In the genomic region with DNA sequence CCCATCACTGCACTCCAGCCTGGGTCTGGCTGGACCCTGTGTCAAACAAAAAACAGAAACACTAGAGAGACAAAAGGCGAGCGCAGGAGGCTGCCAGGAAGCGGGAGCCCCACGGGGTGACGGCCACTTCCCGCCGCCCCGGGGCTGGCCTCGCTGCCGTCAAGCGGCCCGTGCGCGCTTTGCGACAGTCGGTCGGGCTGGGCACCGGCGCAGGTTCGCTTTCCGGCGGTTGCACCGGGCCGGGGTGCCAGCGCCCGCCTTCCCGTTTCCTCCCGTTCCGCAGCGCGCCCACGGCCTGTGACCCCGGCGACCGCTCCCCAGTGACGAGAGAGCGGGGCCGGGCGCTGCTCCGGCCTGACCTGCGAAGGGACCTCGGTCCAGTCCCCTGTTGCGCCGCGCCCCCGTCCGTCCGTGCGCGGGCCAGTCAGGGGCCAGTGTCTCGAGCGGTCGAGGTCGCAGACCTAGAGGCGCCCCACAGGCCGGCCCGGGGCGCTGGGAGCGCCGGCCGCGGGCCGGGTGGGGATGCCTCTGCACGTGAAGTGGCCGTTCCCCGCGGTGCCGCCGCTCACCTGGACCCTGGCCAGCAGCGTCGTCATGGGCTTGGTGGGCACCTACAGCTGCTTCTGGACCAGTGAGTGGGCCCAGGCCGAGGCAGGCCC, we compare ENCODE assay signal across 8 cellular contexts.
DNase-seq lines count a peak whose midpoint lies in the region; ATAC-seq and TF ChIP-seq lines count a peak whose summit lies in the region.

A gene (plus strand): TSS at position 218 of the 659 bp plus-strand sequence. CDS start 305 bp downstream, at position 523.

- peak within 1 kb of the TSS; percentile 84 to 95 for H3K27ac ChIP-seq in coronary artery

- TF ChIP-seq CTCF in GM12865 (IDR thresholded peaks at IDR 0.05; ENCODE audit: insufficient read depth, low read depth, low read length, missing control alignments): no peak
- TF ChIP-seq CTCF in coronary artery (IDR thresholded peaks at IDR 0.05): no peak

- DNase-seq in GM12865 (ENCODE audit: low read depth) (peak; percentile 83), NCI-H2227 (lab: John Stamatoyannopoulos, UW; ENCODE audit: unreplicated experiment) (peak; percentile 81), coronary artery (ENCODE audit: low spot score) (no peak), left kidney (ENCODE audit: low read depth, low spot score) (peak; percentile 86), 8988T (no peak)
- DNase-seq in activated CD4-positive, alpha-beta T cell treated with anti-CD3 and anti-CD28 coated beads for 4 hours: peak; percentile 66 to 68
- DNase-seq in stimulated activated CD4-positive, alpha-beta T cell treated with anti-CD3 and anti-CD28 coated beads, Interleukin-2, amount 100 ng/mL, for 24 hours: peak; percentile 73 to 81

- ATAC-seq in HG02763 (IDR thresholded peaks at IDR 0.05; ENCODE audit: unreplicated experiment): peak; percentile 51

- H3K4me3 ChIP-seq in GM12865 (ENCODE audit: low read depth, low read length) (peak within 1 kb of the TSS; percentile 54), coronary artery (peak within 1 kb of the TSS; percentile 86)

Comparison
In these comparisons a context has a peak if more than half of its experiments do, and no peak if none do; other contexts are left out.
1. DNase-seq: peak in GM12865 (single experiment), NCI-H2227 (single experiment), activated CD4-positive, alpha-beta T cell treated with anti-CD3 and anti-CD28 coated beads for 4 hours (2 of 2), left kidney (single experiment) and stimulated activated CD4-positive, alpha-beta T cell treated with anti-CD3 and anti-CD28 coated beads, Interleukin-2, amount 100 ng/mL, for 24 hours (2 of 2); none in coronary artery (single experiment) and 8988T (single experiment).